In the genomic region with DNA sequence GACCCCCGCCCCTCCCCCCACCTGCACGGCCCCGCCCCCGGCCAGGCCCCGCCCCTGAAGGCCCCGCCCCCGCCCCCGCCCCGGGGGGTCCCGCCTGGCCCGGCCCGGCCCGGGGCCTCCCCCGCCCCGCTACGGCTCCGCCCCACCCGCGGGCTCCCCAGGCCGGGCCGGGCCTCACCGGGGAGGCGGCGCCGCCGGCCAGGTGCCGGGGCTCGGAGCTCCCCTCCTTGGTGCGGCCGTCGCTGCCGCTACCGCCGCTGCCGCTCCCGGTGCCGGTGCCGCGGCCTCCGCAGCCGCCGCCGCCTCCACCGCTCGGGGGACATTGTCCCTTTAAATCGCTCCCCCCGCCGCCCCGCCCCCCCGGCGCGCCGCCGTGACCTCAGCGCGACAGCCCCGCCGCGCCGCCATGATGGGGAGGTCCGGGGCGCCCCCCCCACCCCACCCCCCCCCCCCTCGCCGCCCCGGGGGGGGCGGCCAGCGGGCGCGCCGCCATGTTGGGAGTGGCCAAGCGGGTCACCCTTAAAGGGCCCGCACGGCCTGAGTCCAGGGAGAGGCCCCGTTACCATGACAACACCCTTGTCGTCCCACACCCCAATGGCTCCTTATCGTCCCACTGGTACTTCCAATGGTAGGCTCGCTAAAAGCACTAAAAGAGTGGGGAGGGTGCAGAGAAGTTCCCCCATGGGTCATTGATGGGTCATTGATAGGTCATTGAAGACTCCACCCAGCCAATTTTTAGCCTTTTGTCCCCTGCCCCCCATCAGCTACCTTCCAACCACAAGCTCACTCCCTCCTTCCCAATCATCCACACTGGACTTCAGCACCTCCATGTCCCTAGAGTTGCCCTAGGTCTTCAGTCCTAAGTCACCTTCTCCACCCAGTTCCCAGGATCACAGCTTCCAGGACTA, we compare ENCODE assay signal across 8 cellular contexts. TPM values are rescaled to one million over a fixed set of nuclear protein-coding genes. Genes with fewer than 3 reads are reported as not detected.
DNase-seq lines count a peak whose midpoint lies in the region; TF ChIP-seq lines count a peak whose summit lies in the region.

A gene with protein sequence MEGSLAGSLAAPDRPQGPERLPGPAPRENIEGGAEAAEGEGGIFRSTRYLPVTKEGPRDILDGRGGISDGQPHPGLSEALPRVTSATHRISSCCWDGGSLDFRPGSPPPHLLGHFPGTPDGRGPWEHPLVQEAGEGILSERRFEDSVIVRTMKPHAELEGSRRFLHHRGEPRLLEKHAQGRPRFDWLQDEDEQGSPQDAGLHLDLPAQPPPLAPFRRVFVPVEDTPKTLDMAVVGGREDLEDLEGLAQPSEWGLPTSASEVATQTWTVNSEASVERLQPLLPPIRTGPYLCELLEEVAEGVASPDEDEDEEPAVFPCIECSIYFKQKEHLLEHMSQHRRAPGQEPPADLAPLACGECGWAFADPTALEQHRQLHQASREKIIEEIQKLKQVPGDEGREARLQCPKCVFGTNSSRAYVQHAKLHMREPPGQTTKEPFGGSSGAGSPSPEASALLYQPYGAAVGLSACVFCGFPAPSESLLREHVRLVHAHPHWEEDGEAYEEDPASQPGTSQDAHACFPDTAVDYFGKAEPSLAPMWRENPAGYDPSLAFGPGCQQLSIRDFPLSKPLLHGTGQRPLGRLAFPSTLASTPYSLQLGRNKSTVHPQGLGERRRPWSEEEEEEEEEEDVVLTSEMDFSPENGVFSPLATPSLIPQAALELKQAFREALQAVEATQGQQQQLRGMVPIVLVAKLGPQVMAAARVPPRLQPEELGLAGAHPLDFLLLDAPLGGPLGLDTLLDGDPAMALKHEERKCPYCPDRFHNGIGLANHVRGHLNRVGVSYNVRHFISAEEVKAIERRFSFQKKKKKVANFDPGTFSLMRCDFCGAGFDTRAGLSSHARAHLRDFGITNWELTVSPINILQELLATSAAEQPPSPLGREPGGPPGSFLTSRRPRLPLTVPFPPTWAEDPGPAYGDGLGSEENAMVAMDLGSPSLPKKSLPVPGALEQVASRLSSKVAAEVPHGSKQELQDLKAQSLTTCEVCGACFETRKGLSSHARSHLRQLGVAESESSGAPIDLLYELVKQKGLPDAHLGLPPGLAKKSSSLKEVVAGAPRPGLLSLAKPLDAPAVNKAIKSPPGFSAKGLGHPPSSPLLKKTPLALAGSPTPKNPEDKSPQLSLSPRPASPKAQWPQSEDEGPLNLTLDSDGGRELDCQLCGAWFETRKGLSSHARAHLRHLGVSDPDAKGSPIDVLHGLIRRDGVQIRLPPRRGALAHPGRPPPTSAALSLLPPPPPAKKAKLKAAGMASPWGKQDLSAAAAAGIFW (N-terminal part only) (minus strand): TSS at position 337 of the 908 bp plus-strand sequence. CDS start 1,649 bp downstream, outside the sequence.

- H3K27ac Mint-ChIP-seq in progenitor cell of endocrine pancreas, result peak within 1 kb of the TSS; percentile 46

- TF ChIP-seq CTCF in adrenal gland (IDR thresholded peaks at IDR 0.05) (no peak), left ventricle myocardium inferior (IDR thresholded peaks at IDR 0.05; ENCODE audit: borderline replicate concordance) (no peak), progenitor cell of endocrine pancreas (IDR thresholded peaks at IDR 0.05; ENCODE audit: unreplicated experiment) (no peak), transverse colon (IDR thresholded peaks at IDR 0.05) (no peak)

- H3K4me1 Mint-ChIP-seq in progenitor cell of endocrine pancreas (ENCODE audit: low read depth), result peaks cover 11% of the 10 kb centered on the region

- H3K4me3 Mint-ChIP-seq in progenitor cell of endocrine pancreas (ENCODE audit: low read depth), result peak within 1 kb of the TSS; percentile 83

- H3K9me3 ChIP-seq in HUES64 (ENCODE audit: insufficient read depth, low read depth, low read length), result no peaks in the 10 kb centered on the region
- no peaks in the 10 kb centered on the region for H3K9me3 ChIP-seq in adrenal gland (replicated peaks in 1 of 3)
- H3K9me3 ChIP-seq in left ventricle myocardium inferior (replicated peaks), result no peaks in the 10 kb centered on the region
- no peaks in the 10 kb centered on the region for H3K9me3 ChIP-seq in transverse colon

- TF ChIP-seq POLR2A in adrenal gland (IDR thresholded peaks at IDR 0.05) (no peak), transverse colon (IDR thresholded peaks at IDR 0.05) (no peak)

- in situ Hi-C loops in transverse colon (cut with MboI; ENCODE audit: low pct_ligation_motif_present in 1 of 4, low pct_unique_long_range_greater_than_20kb in 1 of 4, low sequenced_read_pairs in 3 of 4), result loop anchor here in 1 of 4 donors (25.0 kb wide), 1 partner anchor 188 kb away; no protein-coding TSS in a partner anchor

- no peaks in the 10 kb centered on the region for H3K36me3 ChIP-seq in HUES64 (ENCODE audit: insufficient read depth, low read length)
- no peaks in the 10 kb centered on the region for H3K36me3 ChIP-seq in adrenal gland (replicated peaks in 1 of 2)
- H3K36me3 ChIP-seq in left ventricle myocardium inferior, result no peaks in the 10 kb centered on the region
- no peaks in the 10 kb centered on the region for H3K36me3 ChIP-seq in transverse colon

- H3K27me3 Mint-ChIP-seq in progenitor cell of endocrine pancreas, result peaks cover 18% of the 10 kb centered on the region

- H3K27me3 ChIP-seq in HUES64 (ENCODE audit: insufficient read depth, low read length) (peaks cover 23% of the 10 kb centered on the region), adrenal gland (no peaks in the 10 kb centered on the region), left ventricle myocardium inferior (ENCODE audit: low read depth) (peaks cover 12% of the 10 kb centered on the region), transverse colon (peaks cover 7% of the 10 kb centered on the region)

- DNase-seq in NCI-H524 (lab: John Stamatoyannopoulos, UW), result peak; percentile 20 to 76
- DNase-seq in NCI-H524 treated with DMSO at 0.1 percent for 48 hours (lab: John Stamatoyannopoulos, UW), result no peak
- peak; percentile 72 to 89 (median 78) for DNase-seq in T-helper 2 cell
- DNase-seq in adrenal gland, result peak; percentile 87 to 93 (median 91)
- peak; percentile 91 for DNase-seq in left ventricle myocardium inferior
- DNase-seq in progenitor cell of endocrine pancreas (ENCODE audit: low spot score, unreplicated experiment), result peak; percentile 68
- peak; percentile 91 for DNase-seq in transverse colon

- H3K4me1 ChIP-seq in HUES64 (ENCODE audit: insufficient read depth, low read length) (peaks cover 6% of the 10 kb centered on the region; the same call in 1 of the 2 replicates), adrenal gland (replicated peaks in 1 of 2) (peaks cover 7 to 10% of the 10 kb centered on the region in 2 donors), left ventricle myocardium inferior (peaks cover 45% of the 10 kb centered on the region), transverse colon (peaks cover 0 to 23% (median 21%) of the 10 kb centered on the region in 4 donors)

- peak within 1 kb of the TSS; percentile 40; the same call in 1 of the 2 replicates for H3K9ac ChIP-seq in HUES64 (ENCODE audit: low read depth, low read length)

- intact Hi-C loops in adrenal gland (cut with DNase I) (loop anchor here (5.0 to 10.0 kb wide), 2 partner anchors 105 to 107 kb away; no protein-coding TSS in a partner anchor), left ventricle myocardium inferior (cut with micrococcal nuclease) (no loop called here), transverse colon (cut with DNase I; ENCODE audit: low total_unique reads) (no loop called here)

- H3K27ac ChIP-seq in HUES64 (ENCODE audit: low read depth, low read length), result no peak within 1 kb of the TSS; the same call in 1 of the 2 replicates
- peak within 1 kb of the TSS in 4 of 5 donors; percentile 64 to 96 (median 68) for H3K27ac ChIP-seq in adrenal gland
- peak within 1 kb of the TSS; percentile 94 for H3K27ac ChIP-seq in left ventricle myocardium inferior (replicated peaks)
- H3K27ac ChIP-seq in transverse colon, result peak within 1 kb of the TSS; percentile 71 to 86 (median 77)

- TF ChIP-seq EP300 in transverse colon (IDR thresholded peaks at IDR 0.05; ENCODE audit: low read depth), result no peak

- H3K36me3 Mint-ChIP-seq in progenitor cell of endocrine pancreas (ENCODE audit: insufficient read depth), result peaks cover 5% of the 10 kb centered on the region

- peak within 1 kb of the TSS; percentile 72 for H3K4me3 ChIP-seq in HUES64 (ENCODE audit: low read length)
- peak within 1 kb of the TSS in 3 of 4 donors; percentile 10 to 93 (median 62) for H3K4me3 ChIP-seq in adrenal gland
- peak within 1 kb of the TSS; percentile 85 for H3K4me3 ChIP-seq in left ventricle myocardium inferior
- peak within 1 kb of the TSS; percentile 58 to 83 (median 66) for H3K4me3 ChIP-seq in transverse colon

- WGBS in HUES64, result under 1% methylated on average over 47 of the region's 77 CpGs
- 2 to 43% (median 10%) methylated on average over 1 to 72 of the region's 77 CpGs for WGBS in adrenal gland, 4 donors
- WGBS in transverse colon (ENCODE audit: low coverage in 1 of 2), 2 donors, result 13% methylated on average over 7 of the region's 77 CpGs; no CpG with 5 or more reads in 1 of the 2 donors

- H3K9me3 Mint-ChIP-seq in progenitor cell of endocrine pancreas (ENCODE audit: low read depth), result no peaks in the 10 kb centered on the region

RNA-seq across cellular contexts. Expression of the gene that starts here (rescaled TPM):
- polyA plus RNA-seq in HUES64 (2013, experiment 1 of 2), result 30.4 TPM
- polyA plus RNA-seq in HUES64 (2013, experiment 2 of 2), result 32.7 TPM
- total RNA-seq in adrenal gland, result 10 to 100 TPM; 22.6 to 49.2 (median 36.3) TPM
- 10 to 100 TPM in 2 of 3 donors, 1 to 10 TPM in 1; 7.9 to 48.1 (median 28.3) TPM for polyA plus RNA-seq in adrenal gland
- total RNA-seq in left ventricle myocardium inferior, result 25.3 TPM
- 60.6 and 61.6 TPM in 2 replicates for total RNA-seq in progenitor cell of endocrine pancreas
- total RNA-seq in transverse colon, result 10 to 100 TPM; 31.0 to 63.6 (median 42.0) TPM

Comparison
In these comparisons a context has a peak if more than half of its experiments do, and no peak if none do; other contexts are left out.
1. intact Hi-C loops: an anchor here in adrenal gland (5.0 to 10.0 kb wide); none called in left ventricle myocardium inferior and transverse colon.